11 cellular contexts compared by ENCODE assay signal in the genomic region with DNA sequence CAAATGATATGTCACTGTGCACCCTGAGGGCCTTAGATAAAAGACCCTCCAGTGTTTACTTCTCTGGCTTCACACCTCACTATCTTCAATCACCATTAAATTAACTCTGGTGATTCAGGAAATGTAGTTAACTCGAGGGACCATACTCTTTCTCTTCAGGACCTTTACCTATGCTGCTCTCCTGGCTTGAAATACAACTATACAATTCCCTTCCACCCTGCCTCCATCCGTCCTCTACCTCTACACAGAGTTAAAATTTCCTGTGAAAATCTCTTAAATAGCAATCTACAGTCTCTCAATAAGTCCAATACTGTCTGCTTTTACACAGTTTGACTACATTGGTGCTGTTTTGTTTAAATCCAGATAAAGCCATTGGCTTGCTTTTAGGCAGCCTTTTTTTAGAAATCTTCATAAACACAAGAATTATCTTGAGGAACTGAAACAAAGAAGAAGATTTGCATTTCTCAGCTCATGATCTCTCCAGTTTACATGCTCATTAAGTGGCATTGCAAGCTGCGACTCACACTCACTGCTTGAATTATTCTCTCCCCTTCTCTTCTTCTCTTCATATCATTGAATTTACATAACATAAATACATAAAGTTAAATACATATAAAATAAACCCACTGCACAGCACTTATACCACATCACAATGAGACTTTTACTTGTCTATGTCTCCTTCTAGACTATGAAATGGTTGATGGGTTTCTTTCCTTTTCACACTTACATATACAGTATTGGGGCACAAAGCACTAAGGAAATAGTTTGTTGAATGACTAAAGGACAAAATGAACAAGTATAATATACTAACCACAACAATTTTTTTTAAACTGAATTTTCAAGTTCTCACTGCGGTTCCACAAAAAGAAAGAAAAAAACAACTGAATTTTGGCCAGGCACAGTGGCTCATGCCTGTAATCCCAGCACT.
DNase-seq lines count a peak whose midpoint lies in the region; ATAC-seq, FAIRE-seq and TF ChIP-seq lines count a peak whose summit lies in the region.
"Had no signal": no experiment of that assay in that cellular context is flagged by ENCODE, and none has a peak within 500 bp of the region (broad histone marks: within the 10 kb centered on the region; RNA-seq: fewer than 3 reads in every experiment).

No MANE protein-coding gene starts in this region.

- no peak for TF ChIP-seq CTCF in WTC11 (IDR thresholded peaks at IDR 0.05)
- TF ChIP-seq CTCF in MCF 10A (IDR thresholded peaks at IDR 0.05; ENCODE audit: unreplicated experiment): no peak

- POLR2A ChIA-PET in WTC11 (lab: Charles Lee) (no interaction called here), MCF 10A (lab: Yijun Ruan, JAX) (no interaction called here)

- H3K4me1 Mint-ChIP-seq in WTC11: peaks cover 10% of the 10 kb centered on the region
- H3K4me1 Mint-ChIP-seq in MCF 10A (ENCODE audit: insufficient read depth, unreplicated experiment): no peaks in the 10 kb centered on the region

- H3K36me3 Mint-ChIP-seq in WTC11 (no peaks in the 10 kb centered on the region), MCF 10A (ENCODE audit: insufficient read depth, unreplicated experiment) (no peaks in the 10 kb centered on the region)

- BruUV-seq in MCF 10A (replicated peaks; lab: Mats Ljungman, UMichigan): no TSS peak

- WGBS in small intestine, 3 donors: 44 to 49% (median 45%) methylated on average over 4 of the region's 4 CpGs

- H3K36me3 ChIP-seq in small intestine (ENCODE audit: control insufficient read depth in 2 of 2, insufficient read depth in 2 of 2, low read length in 2 of 2): no peaks in the 10 kb centered on the region

- CTCF ChIA-PET in WTC11 (lab: Charles Lee): no interaction called here
- CTCF ChIA-PET in MCF 10A (lab: Yijun Ruan, JAX): no interaction called here

- H3K27ac ChIP-seq in small intestine (ENCODE audit: low read depth in 1 of 2, low read length in 1 of 2): peak overlapping the region in 1 of 2 donors; percentile 16

- no peaks in the 10 kb centered on the region for H3K27me3 Mint-ChIP-seq in WTC11 (ENCODE audit: low read depth)
- peaks cover 70% of the 10 kb centered on the region for H3K27me3 Mint-ChIP-seq in MCF 10A (ENCODE audit: insufficient read depth, unreplicated experiment)

- H3K4me1 ChIP-seq in small intestine (ENCODE audit: control insufficient read depth in 2 of 2, insufficient read depth in 1 of 2, low read depth in 1 of 2, low read length in 1 of 2): no peaks in the 10 kb centered on the region

- intact Hi-C loops in MCF 10A (cut with micrococcal nuclease): no loop called here

- no peaks in the 10 kb centered on the region for H3K9me3 ChIP-seq in small intestine (ENCODE audit: control insufficient read depth, low read depth)

- no peak for DNase-seq in WTC11 (ENCODE audit: low spot score)
- no peak for DNase-seq in small intestine
- DNase-seq in NCI-H2081 (lab: John Stamatoyannopoulos, UW): no peak
- no peak for DNase-seq in T-helper 1 cell
- no peak for DNase-seq in MCF 10A (ENCODE audit: unreplicated experiment)
- DNase-seq: NCI-H2081 treated with DMSO at 0.1 percent for 48 hours had no signal

- H3K4me3 ChIP-seq in small intestine (ENCODE audit: low read depth in 1 of 2, low read length in 2 of 2): no peak overlapping the region

- H3K4me3 Mint-ChIP-seq in WTC11 (no peak overlapping the region), MCF 10A (ENCODE audit: unreplicated experiment) (no peak overlapping the region)

- peaks cover 8% of the 10 kb centered on the region for H3K9me3 Mint-ChIP-seq in WTC11
- no peaks in the 10 kb centered on the region for H3K9me3 Mint-ChIP-seq in MCF 10A (ENCODE audit: unreplicated experiment)

- ATAC-seq in GM18520 (IDR thresholded peaks at IDR 0.05; ENCODE audit: unreplicated experiment) (peak; percentile 96), GM21526 (IDR thresholded peaks at IDR 0.05; ENCODE audit: low FRiP score, unreplicated experiment) (peak; percentile 95), HG03103 (IDR thresholded peaks at IDR 0.05; ENCODE audit: low read depth, unreplicated experiment) (peak; percentile 95), WTC11 (no peak; the same call in 1 of the 2 replicates)
- ATAC-seq: left lobe of liver had no signal

- H3K27ac Mint-ChIP-seq in WTC11: peak overlapping the region; percentile 7; the same call in 1 of the 2 replicates
- H3K27ac Mint-ChIP-seq in MCF 10A (ENCODE audit: low read depth, unreplicated experiment): no peak overlapping the region

- no peak for FAIRE-seq in small intestine (lab: Jason Lieb, UNC)
- FAIRE-seq: bronchial epithelial cell had no signal

- no peaks in the 10 kb centered on the region for H3K27me3 ChIP-seq in small intestine (ENCODE audit: control insufficient read depth in 2 of 2, insufficient read depth in 2 of 2, low read length in 2 of 2)

TF ChIP-seq in WTC11, 78 proteins besides CTCF, POLR2A, EP300 and RAD21:
- TF ChIP-seq ZNF121 (CRISPR knock-in tag; IDR thresholded peaks at IDR 0.05): 0 out of 2 replicates have a peak, but pooled peaks have one; percentile 23
- TF ChIP-seq ZNF317 (CRISPR knock-in tag; IDR thresholded peaks at IDR 0.05; ENCODE audit: borderline replicate concordance, low read depth): no peak
